26 cellular contexts compared by ENCODE assay signal in genomic region chr4:143282170-143282760, GRCh38. TPM values are rescaled to one million over a fixed set of nuclear protein-coding genes. Genes with fewer than 3 reads are reported as not detected.
DNase-seq lines count a peak whose midpoint lies in the region; ATAC-seq and TF ChIP-seq lines count a peak whose summit lies in the region.
"Had no signal": no experiment of that assay in that cellular context is flagged by ENCODE, and none has a peak within 500 bp of the region (broad histone marks: within the 10 kb centered on the region; RNA-seq: fewer than 3 reads in every experiment).

No MANE protein-coding gene starts in this region.

- no peak overlapping the region for H3K18ac ChIP-seq in mesenchymal stem cell (ENCODE audit: low read depth in 1 of 2, low read length in 2 of 2)

- H3K9me3 ChIP-seq in mesenchymal stem cell (ENCODE audit: control insufficient read depth, low read length) = no peaks in the 10 kb centered on the region
- H3K9me3 ChIP-seq in testis = no peaks in the 10 kb centered on the region
- H3K9me3 ChIP-seq: MG63, SJCRH30 had no signal

- no peak overlapping the region for H2BK15ac ChIP-seq in mesenchymal stem cell (ENCODE audit: low read depth, poor library complexity, severe bottlenecking)

- H3K4me1 Mint-ChIP-seq in type B pancreatic cell (ENCODE audit: unreplicated experiment) = peaks cover 14% of the 10 kb centered on the region
- H3K4me1 Mint-ChIP-seq: B cell; memory B cell; naive thymus-derived CD8-positive, alpha-beta T cell; T-helper 17 cell had no signal

- no peak for ATAC-seq in HG03565 (IDR thresholded peaks at IDR 0.05; ENCODE audit: unreplicated experiment)
- ATAC-seq: effector memory CD8-positive, alpha-beta T cell; naive thymus-derived CD8-positive, alpha-beta T cell; stimulated activated naive CD8-positive, alpha-beta T cell treated with anti-CD3 and anti-CD28 coated beads, Interleukin-15, Interleukin-2, amounts not matched to agents 100 U/mL and 50 U/mL, for 24 hours; T-helper 17 cell had no signal

- no peak overlapping the region for H3K23ac ChIP-seq in mesenchymal stem cell (ENCODE audit: low read length in 2 of 2)

- H2AFZ ChIP-seq in mesenchymal stem cell (ENCODE audit: low read depth, low read length) = no peak overlapping the region

- no peak overlapping the region for H3K4me3 ChIP-seq in fibroblast of mammary gland (ENCODE audit: control insufficient read depth, low read depth, low read length)
- H3K4me3 ChIP-seq in mesenchymal stem cell (ENCODE audit: insufficient read depth in 1 of 2, low read depth in 1 of 2, low read length in 2 of 2) = no peak overlapping the region
- no peak overlapping the region for H3K4me3 ChIP-seq in testis
- H3K4me3 ChIP-seq: MG63, SJCRH30, smooth muscle cell had no signal

- TF ChIP-seq CTCF in fibroblast of mammary gland (conservative IDR thresholded peaks at IDR 0.05; ENCODE audit: control insufficient read depth, insufficient read depth, low read depth, low read length) = no peak
- TF ChIP-seq CTCF in type B pancreatic cell (conservative IDR thresholded peaks at IDR 0.05) = no peak
- TF ChIP-seq CTCF in testis (IDR thresholded peaks at IDR 0.05) = no peak

- H3K4me1 ChIP-seq in mesenchymal stem cell (ENCODE audit: control insufficient read depth, insufficient read depth, low read depth, low read length) (no peaks in the 10 kb centered on the region), testis (no peaks in the 10 kb centered on the region)
- H3K4me1 ChIP-seq: SJCRH30 had no signal

- no peak for TF ChIP-seq POLR2A in testis (IDR thresholded peaks at IDR 0.05)

- no peak overlapping the region for H2BK12ac ChIP-seq in mesenchymal stem cell (ENCODE audit: low read length in 2 of 2)

- intact Hi-C loops in testis (cut with DNase I; ENCODE audit: low total_unique reads) = no loop called here

- no peak overlapping the region for H4K91ac ChIP-seq in mesenchymal stem cell (ENCODE audit: low read length)

- no peak overlapping the region for H3K9ac ChIP-seq in mesenchymal stem cell (ENCODE audit: low read length)

- H2AK5ac ChIP-seq in mesenchymal stem cell (ENCODE audit: low read length, severe bottlenecking) = no peak overlapping the region

- peak overlapping the region; percentile 51 for H3K27ac Mint-ChIP-seq in type B pancreatic cell
- H3K27ac Mint-ChIP-seq: B cell; effector memory CD8-positive, alpha-beta T cell; memory B cell; naive thymus-derived CD8-positive, alpha-beta T cell; T-helper 17 cell had no signal

- no peak overlapping the region for H4K8ac ChIP-seq in mesenchymal stem cell (ENCODE audit: low read length)

- no peaks in the 10 kb centered on the region for H3K79me1 ChIP-seq in mesenchymal stem cell (replicated peaks; ENCODE audit: low read length, poor library complexity, severe bottlenecking)

- H3K9me3 Mint-ChIP-seq in type B pancreatic cell = no peaks in the 10 kb centered on the region
- H3K9me3 Mint-ChIP-seq: effector memory CD8-positive, alpha-beta T cell; memory B cell; naive thymus-derived CD8-positive, alpha-beta T cell had no signal

- no peak overlapping the region for H3K4me2 ChIP-seq in mesenchymal stem cell (ENCODE audit: low read length, poor library complexity, severe bottlenecking)
- H3K4me2 ChIP-seq: smooth muscle cell had no signal

- no peak overlapping the region for H3K4me3 Mint-ChIP-seq in type B pancreatic cell
- H3K4me3 Mint-ChIP-seq: B cell; effector memory CD8-positive, alpha-beta T cell; memory B cell; naive thymus-derived CD8-positive, alpha-beta T cell; T-helper 17 cell had no signal

- 91% methylated on average over 3 of the region's 5 CpGs for WGBS in mesenchymal stem cell
- 55 to 80% methylated on average over 5 of the region's 5 CpGs for WGBS in testis, 2 donors

- H3K36me3 Mint-ChIP-seq in type B pancreatic cell = no peaks in the 10 kb centered on the region
- H3K36me3 Mint-ChIP-seq: memory B cell; naive thymus-derived CD8-positive, alpha-beta T cell had no signal

- H3K27me3 ChIP-seq in mesenchymal stem cell (ENCODE audit: control insufficient read depth in 1 of 2, insufficient read depth in 1 of 2, low read length in 2 of 2) (no peaks in the 10 kb centered on the region), testis (no peaks in the 10 kb centered on the region)
- H3K27me3 ChIP-seq: MG63, SJCRH30 had no signal

- H3K4ac ChIP-seq in mesenchymal stem cell (ENCODE audit: low read depth in 1 of 2, low read length in 2 of 2) = no peak overlapping the region

- no peaks in the 10 kb centered on the region for H3K36me3 ChIP-seq in mesenchymal stem cell (ENCODE audit: control insufficient read depth in 1 of 2, insufficient read depth in 2 of 2, low read depth in 1 of 2, low read length in 2 of 2)
- H3K36me3 ChIP-seq in testis (ENCODE audit: low read depth, missing control alignments) = no peaks in the 10 kb centered on the region
- H3K36me3 ChIP-seq: MG63, SJCRH30 had no signal

- no peaks in the 10 kb centered on the region for H3K27me3 Mint-ChIP-seq in type B pancreatic cell

- H2BK120ac ChIP-seq in mesenchymal stem cell (ENCODE audit: low read depth, low read length) = no peak overlapping the region

- no peak overlapping the region for H3K14ac ChIP-seq in mesenchymal stem cell (ENCODE audit: low read length in 2 of 2)

- H2BK5ac ChIP-seq in mesenchymal stem cell (ENCODE audit: low read depth, low read length, poor library complexity, severe bottlenecking) = no peak overlapping the region

- DNase-seq in DMS 273 (lab: John Stamatoyannopoulos, UW; ENCODE audit: unreplicated experiment) = peak; percentile 19
- no peak for DNase-seq in DMS 273 treated with DMSO at 0.1 percent for 48 hours (lab: John Stamatoyannopoulos, UW)
- peak; percentile 57 for DNase-seq in fibroblast of mammary gland (ENCODE audit: low read depth)
- DNase-seq in mesenchymal stem cell = peak; percentile 22
- no peak for DNase-seq in type B pancreatic cell (ENCODE audit: extremely low spot score, unreplicated experiment)
- no peak for DNase-seq in testis
- no peak for DNase-seq in NCI-H2081 (lab: John Stamatoyannopoulos, UW)
- DNase-seq: activated CD8-positive, alpha-beta memory T cell treated with anti-CD3 and anti-CD28 coated beads, Interleukin-2, amount 50 U/mL, for 48 hours; activated effector memory CD4-positive, alpha-beta T cell treated with Interleukin-2 at 50 U/mL for 16 hours; COR-L47; effector memory CD8-positive, alpha-beta T cell; hippocampal formation; islet precursor cell; MG63; naive thymus-derived CD8-positive, alpha-beta T cell; NCI-H146; NCI-H2171 treated with DMSO at 0.1 percent for 48 hours; SJCRH30; stimulated activated CD4-positive, alpha-beta T cell treated with anti-CD3 and anti-CD28 coated beads, Interleukin-4, amount 100 ng/mL, for 1 hour; stimulated activated naive CD8-positive, alpha-beta T cell treated with anti-CD3 and anti-CD28 coated beads, Interleukin-15, Interleukin-2, amounts not matched to agents 100 U/mL and 50 U/mL, for 24 hours; T-helper 17 cell had no signal

- H3K27ac ChIP-seq in mesenchymal stem cell (ENCODE audit: low read length, poor library complexity, severe bottlenecking) (no peak overlapping the region), testis (no peak overlapping the region)
- H3K27ac ChIP-seq: 22Rv1, SJCRH30 had no signal

RNA-seq across cellular contexts. Expression of gene GAB1, which starts 54.4 kb away (rescaled TPM):
- 13.3 TPM for polyA plus RNA-seq in mesenchymal stem cell (2013, experiment 1 of 2)
- polyA plus RNA-seq in mesenchymal stem cell (2013, experiment 2 of 2) = 13.7 TPM
- total RNA-seq in type B pancreatic cell (ENCODE audit: low replicate concordance) (27.0 and 33.5 TPM in 2 replicates), testis (10 to 100 TPM; 61.3 to 64.5 TPM)
- polyA plus RNA-seq in testis (ENCODE audit: insufficient read depth, low read depth, low replicate concordance) = 19.7 TPM
- polyA plus RNA-seq: naive thymus-derived CD8-positive, alpha-beta T cell had no signal

Comparison
In these comparisons a context has a peak if more than half of its experiments do, and no peak if none do; other contexts are left out.
1. DNase-seq: peak in DMS 273 (single experiment), fibroblast of mammary gland (single experiment) and mesenchymal stem cell (single experiment); none in DMS 273 treated with DMSO at 0.1 percent for 48 hours (single experiment), type B pancreatic cell (single experiment), testis (single experiment) and NCI-H2081 (0 of 2).